2 cellular contexts compared by ENCODE assay signal in genomic region chr22:18956121-18956895, GRCh38. TPM values are rescaled to one million over a fixed set of nuclear protein-coding genes. Genes with fewer than 3 reads are reported as not detected.
"Had no signal": no experiment of that assay in that cellular context is flagged by ENCODE, and none has a peak within 500 bp of the region (broad histone marks: within the 10 kb centered on the region; RNA-seq: fewer than 3 reads in every experiment).

No MANE protein-coding gene starts in this region.

RNA-seq across cellular contexts. Expression of gene PRODH, which starts 20.2 kb away (rescaled TPM):
- total RNA-seq: activated CD4-positive, alpha-beta T cell treated with anti-CD3 and anti-CD28 coated beads for 36 hours had no signal

RNA-seq across cellular contexts. Expression of gene DGCR6, which starts 50.2 kb away (rescaled TPM):
- total RNA-seq: ascending aorta had no signal
